15 cellular contexts compared by ENCODE assay signal in genomic region chr15:75732206-75732808, GRCh38. TPM values are rescaled to one million over a fixed set of nuclear protein-coding genes. Genes with fewer than 3 reads are reported as not detected.
A peak's percentile ranks its signal among the peaks of the same experiment; 100 is the strongest.
DNase-seq lines count a peak whose midpoint lies in the region; ATAC-seq, FAIRE-seq and TF ChIP-seq lines count a peak whose summit lies in the region.
"Had no signal": no experiment of that assay in that cellular context is flagged by ENCODE, and none has a peak within 500 bp of the region (broad histone marks: within the 10 kb centered on the region; RNA-seq: fewer than 3 reads in every experiment).

No MANE protein-coding gene starts in this region.

- FAIRE-seq in endothelial cell of umbilical vein (lab: Jason Lieb, UNC), result no peak

- dilution Hi-C loops in endothelial cell of umbilical vein (cut with MboI; ENCODE audit: extremely low pct_ligation_motif_present, low sequenced_read_pairs), result no loop called here

- H4K20me1 ChIP-seq in endothelial cell of umbilical vein (replicated peaks; ENCODE audit: control insufficient read depth, extremely low read depth, insufficient read depth, low read length), result no peaks in the 10 kb centered on the region

- TF ChIP-seq CTCF in natural killer cell (IDR thresholded peaks at IDR 0.05) (no peak), endothelial cell of umbilical vein (IDR thresholded peaks at IDR 0.05; ENCODE audit: extremely low read depth in 1 of 2, insufficient read depth in 1 of 2, low read depth in 1 of 2, low read length in 2 of 2) (no peak), nephron (IDR thresholded peaks at IDR 0.05; ENCODE audit: unreplicated experiment in 3 of 3) (no peak), vagina (IDR thresholded peaks at IDR 0.05) (no peak)

- H3K4me3 ChIP-seq in endothelial cell of umbilical vein (replicated peaks in 1 of 3; ENCODE audit: insufficient read depth in 1 of 3, low read depth in 1 of 3, low read length in 3 of 3) (no peak overlapping the region), vagina (peak overlapping the region in 1 of 2 donors; percentile 31)
- H3K4me3 ChIP-seq: body of pancreas, thyroid gland had no signal

- H3K9me3 ChIP-seq in endothelial cell of umbilical vein (replicated peaks; ENCODE audit: control insufficient read depth, insufficient read depth, low read length) (no peaks in the 10 kb centered on the region), vagina (no peaks in the 10 kb centered on the region)
- H3K9me3 ChIP-seq: body of pancreas, thyroid gland had no signal

- no peak overlapping the region for H3K9ac ChIP-seq in endothelial cell of umbilical vein (replicated peaks; ENCODE audit: extremely low read depth, insufficient read depth, low read length)

- H3K27ac Mint-ChIP-seq in natural killer cell treated with Interleukin-12 subunit alpha and Interleukin-12 subunit beta and Interleukin-15 and Interleukin-18, amount 100 ng/mL, for 72 hours, result no peak overlapping the region
- H3K27ac Mint-ChIP-seq in natural killer cell (peak overlapping the region in 1 of 2 donors; percentile 27), nephron (peak overlapping the region; percentile 95 to 100 (median 95))
- H3K27ac Mint-ChIP-seq: activated CD4-positive, alpha-beta memory T cell treated with anti-CD3 and anti-CD28 coated beads, Interleukin-2, amount 10 ng/mL, durations not matched to agents 7 days and 5 days; effector memory CD8-positive, alpha-beta T cell had no signal

- POLR2A ChIA-PET in endothelial cell of umbilical vein (lab: Charles Lee), result no interaction called here

- H3K36me3 ChIP-seq in endothelial cell of umbilical vein (ENCODE audit: control insufficient read depth in 2 of 2, extremely low read depth in 1 of 2, insufficient read depth in 2 of 2, low read length in 2 of 2) (no peaks in the 10 kb centered on the region), vagina (no peaks in the 10 kb centered on the region)
- H3K36me3 ChIP-seq: thyroid gland had no signal

- H3K4me2 ChIP-seq in endothelial cell of umbilical vein (ENCODE audit: insufficient read depth, low read length), result no peak overlapping the region

- peak; percentile 25 for DNase-seq in natural killer cell treated with Interleukin-12 subunit alpha and Interleukin-12 subunit beta and Interleukin-15 and Interleukin-18, amount 100 ng/mL, for 72 hours (ENCODE audit: low spot score)
- no peak for DNase-seq in natural killer cell
- DNase-seq in endothelial cell of umbilical vein (ENCODE audit: low read depth, low spot score), result no peak
- no peak for DNase-seq in vagina (ENCODE audit: extremely low spot score in 2 of 2)
- DNase-seq in pons (ENCODE audit: low spot score), result no peak
- DNase-seq in activated T-cell treated with anti-CD3 and anti-CD28 coated beads, Interleukin-2, amount 50 U/mL, for 4 hours, result no peak
- DNase-seq in HuH-7.5 (ENCODE audit: low spot score), result no peak
- DNase-seq: DMS153, NCI-H774 had no signal

- H3K27me3 ChIP-seq in endothelial cell of umbilical vein (ENCODE audit: control insufficient read depth in 2 of 2, insufficient read depth in 2 of 2, low read length in 2 of 2), result peaks cover 0 to 7% of the 10 kb centered on the region in 2 experiments
- H3K27me3 ChIP-seq in vagina, result no peaks in the 10 kb centered on the region
- H3K27me3 ChIP-seq: body of pancreas, thyroid gland had no signal

- H3K4me1 Mint-ChIP-seq in natural killer cell treated with Interleukin-12 subunit alpha and Interleukin-12 subunit beta and Interleukin-15 and Interleukin-18, amount 100 ng/mL, for 72 hours (ENCODE audit: low read depth in 2 of 2), result peaks cover 6 to 11% of the 10 kb centered on the region in 2 donors
- H3K4me1 Mint-ChIP-seq in natural killer cell (peaks cover 0 to 22% of the 10 kb centered on the region in 2 donors), nephron (peaks cover 50% of the 10 kb centered on the region)
- H3K4me1 Mint-ChIP-seq in activated T-cell treated with anti-CD3 and anti-CD28 coated beads, Interleukin-2, amount 50 U/mL, for 4 hours (ENCODE audit: low read depth), result peaks cover 8% of the 10 kb centered on the region

- no peak for ATAC-seq in natural killer cell treated with Interleukin-12 subunit alpha and Interleukin-12 subunit beta and Interleukin-15 and Interleukin-18, amount 100 ng/mL, for 72 hours
- ATAC-seq in natural killer cell, result no peak
- ATAC-seq in activated T-cell treated with anti-CD3 and anti-CD28 coated beads, Interleukin-2, amount 50 U/mL, for 4 hours, result no peak

- intact Hi-C loops in natural killer cell (cut with micrococcal nuclease) (no loop called here), endothelial cell of umbilical vein (cut with micrococcal nuclease) (loop anchor here (2.0 kb wide), 1 partner anchor 38 kb away; no protein-coding TSS in a partner anchor), vagina (cut with DNase I) (loop anchor here (5.0 kb wide), 1 partner anchor 45 kb away; no protein-coding TSS in a partner anchor)

- H3K9me1 ChIP-seq in endothelial cell of umbilical vein (replicated peaks; ENCODE audit: control insufficient read depth, extremely low read depth, insufficient read depth, low read length), result no peaks in the 10 kb centered on the region

- no peaks in the 10 kb centered on the region for H3K36me3 Mint-ChIP-seq in natural killer cell treated with Interleukin-12 subunit alpha and Interleukin-12 subunit beta and Interleukin-15 and Interleukin-18, amount 100 ng/mL, for 72 hours
- H3K36me3 Mint-ChIP-seq in natural killer cell (no peaks in the 10 kb centered on the region), nephron (ENCODE audit: low read depth) (no peaks in the 10 kb centered on the region)
- H3K36me3 Mint-ChIP-seq in activated T-cell treated with anti-CD3 and anti-CD28 coated beads, Interleukin-2, amount 50 U/mL, for 4 hours (ENCODE audit: insufficient read depth), result no peaks in the 10 kb centered on the region

- TF ChIP-seq POLR2A in endothelial cell of umbilical vein (IDR thresholded peaks at IDR 0.05; ENCODE audit: low read depth, low read length), result no peak
- TF ChIP-seq POLR2A in vagina (IDR thresholded peaks at IDR 0.05), result no peak

- H3K27ac ChIP-seq in endothelial cell of umbilical vein (ENCODE audit: insufficient read depth, low read depth, low read length), result no peak overlapping the region
- peak overlapping the region; percentile 72 for H3K27ac ChIP-seq in vagina
- H3K27ac ChIP-seq: body of pancreas, thyroid gland had no signal

- H3K4me1 ChIP-seq in endothelial cell of umbilical vein (ENCODE audit: control insufficient read depth, extremely low read depth, insufficient read depth, low read length) (no peaks in the 10 kb centered on the region), vagina (peaks cover 26% of the 10 kb centered on the region)
- H3K4me1 ChIP-seq: body of pancreas had no signal

- H3K9me3 Mint-ChIP-seq in natural killer cell treated with Interleukin-12 subunit alpha and Interleukin-12 subunit beta and Interleukin-15 and Interleukin-18, amount 100 ng/mL, for 72 hours, result no peaks in the 10 kb centered on the region
- no peaks in the 10 kb centered on the region for H3K9me3 Mint-ChIP-seq in natural killer cell
- H3K9me3 Mint-ChIP-seq in nephron, result no peaks in the 10 kb centered on the region
- H3K9me3 Mint-ChIP-seq in activated T-cell treated with anti-CD3 and anti-CD28 coated beads, Interleukin-2, amount 50 U/mL, for 4 hours, result no peaks in the 10 kb centered on the region
- H3K9me3 Mint-ChIP-seq: activated CD4-positive, alpha-beta memory T cell treated with anti-CD3 and anti-CD28 coated beads, Interleukin-2, amount 10 ng/mL, durations not matched to agents 7 days and 5 days; effector memory CD8-positive, alpha-beta T cell had no signal

- H3K4me3 Mint-ChIP-seq in natural killer cell treated with Interleukin-12 subunit alpha and Interleukin-12 subunit beta and Interleukin-15 and Interleukin-18, amount 100 ng/mL, for 72 hours, result no peak overlapping the region
- no peak overlapping the region for H3K4me3 Mint-ChIP-seq in natural killer cell
- peak overlapping the region; percentile 66 to 77 (median 70) for H3K4me3 Mint-ChIP-seq in nephron
- no peak overlapping the region for H3K4me3 Mint-ChIP-seq in activated T-cell treated with anti-CD3 and anti-CD28 coated beads, Interleukin-2, amount 50 U/mL, for 4 hours
- H3K4me3 Mint-ChIP-seq: activated CD4-positive, alpha-beta memory T cell treated with anti-CD3 and anti-CD28 coated beads, Interleukin-2, amount 10 ng/mL, durations not matched to agents 7 days and 5 days; effector memory CD8-positive, alpha-beta T cell had no signal

- peaks cover 23 to 37% of the 10 kb centered on the region in 2 donors for H3K27me3 Mint-ChIP-seq in natural killer cell treated with Interleukin-12 subunit alpha and Interleukin-12 subunit beta and Interleukin-15 and Interleukin-18, amount 100 ng/mL, for 72 hours
- H3K27me3 Mint-ChIP-seq in natural killer cell (ENCODE audit: low read depth in 2 of 2) (peaks cover 19 to 67% of the 10 kb centered on the region in 2 donors), nephron (ENCODE audit: low read depth) (peaks cover 5% of the 10 kb centered on the region)
- H3K27me3 Mint-ChIP-seq in activated T-cell treated with anti-CD3 and anti-CD28 coated beads, Interleukin-2, amount 50 U/mL, for 4 hours (ENCODE audit: low read depth), result peaks cover 20% of the 10 kb centered on the region

- CTCF ChIA-PET in endothelial cell of umbilical vein (lab: Charles Lee), result interaction anchor here (0.8 to 1.5 kb wide), 13 partner anchors 8 to 407 kb away, joined by 3 to 19 read pairs (median 4); a partner anchor contains a TSS

- H3K79me2 ChIP-seq in endothelial cell of umbilical vein (ENCODE audit: control insufficient read depth, insufficient read depth, low read length), result no peaks in the 10 kb centered on the region

- H2AFZ ChIP-seq in endothelial cell of umbilical vein (ENCODE audit: low read depth, low read length), result peak overlapping the region; percentile 31

- BruUV-seq in endothelial cell of umbilical vein (replicated peaks; lab: Mats Ljungman, UMichigan), result no TSS peak

TF ChIP-seq in endothelial cell of umbilical vein, 7 proteins besides CTCF, POLR2A, EP300 and RAD21 (continues in another document):
- no peak for TF ChIP-seq GATA2 (IDR thresholded peaks at IDR 0.05; ENCODE audit: insufficient read depth, insufficient read length, low read depth, low read length)
- TF ChIP-seq MYC (IDR thresholded peaks at IDR 0.05; ENCODE audit: low read depth, low read length), result no peak

RNA-seq across cellular contexts. Expression of gene CSPG4, which starts 19.7 kb away (rescaled TPM):
- total RNA-seq in natural killer cell treated with Interleukin-12 subunit alpha and Interleukin-12 subunit beta and Interleukin-15 and Interleukin-18, amount 100 ng/mL, for 72 hours, result not detected
- total RNA-seq in natural killer cell, result under 1 TPM; 0.05 to 0.09 (median 0.07) TPM
- total RNA-seq in endothelial cell of umbilical vein, result not detected in 2 replicates
- not detected in 2 replicates for polyA plus RNA-seq in endothelial cell of umbilical vein
- polyA plus RNA-seq in endothelial cell of umbilical vein (2011; cell fraction: cytosol; rRNA removed), result not detected in 2 replicates
- not detected in 2 replicates for polyA plus RNA-seq in endothelial cell of umbilical vein (2011; cell fraction: nucleus; rRNA removed)
- 0.04 TPM in 1 of 2 replicates, not detected in the other for polyA plus RNA-seq in endothelial cell of umbilical vein (2012)
- polyA minus RNA-seq in endothelial cell of umbilical vein, result not detected in 2 replicates
- 16.2 TPM for polyA minus RNA-seq in endothelial cell of umbilical vein (2011; cell fraction: cytosol; rRNA and poly(A)+ RNA removed)
- 0.10 TPM in 1 of 2 replicates, not detected in the other for polyA minus RNA-seq in endothelial cell of umbilical vein (2011; cell fraction: nucleus; rRNA and poly(A)+ RNA removed)
- 23.1 TPM for total RNA-seq in vagina
- under 1 TPM in 1 of 3 donors, not detected in 2; 0.03 TPM for total RNA-seq in activated T-cell treated with anti-CD3 and anti-CD28 coated beads, Interleukin-2, amount 50 U/mL, for 4 hours
- total RNA-seq: activated CD4-positive, alpha-beta memory T cell treated with anti-CD3 and anti-CD28 coated beads, Interleukin-2, amount 10 ng/mL, durations not matched to agents 7 days and 5 days had no signal
- polyA plus RNA-seq: neural cell had no signal

Comparison
In these comparisons a context has a peak if more than half of its experiments do, and no peak if none do; other contexts are left out.
1. H3K27ac Mint-ChIP-seq: peak in nephron (3 of 3); none in natural killer cell treated with Interleukin-12 subunit alpha and Interleukin-12 subunit beta and Interleukin-15 and Interleukin-18, amount 100 ng/mL, for 72 hours (0 of 2).
2. H3K4me3 Mint-ChIP-seq: peak in nephron (3 of 3); none in natural killer cell treated with Interleukin-12 subunit alpha and Interleukin-12 subunit beta and Interleukin-15 and Interleukin-18, amount 100 ng/mL, for 72 hours (single experiment), natural killer cell (single experiment) and activated T-cell treated with anti-CD3 and anti-CD28 coated beads, Interleukin-2, amount 50 U/mL, for 4 hours (single experiment).
3. RNA of gene CSPG4, which starts 19.7 kb away (total RNA-seq): 23.1 TPM in vagina (single experiment); 0.05 to 0.09 TPM in natural killer cell, 0.03 TPM in activated T-cell treated with anti-CD3 and anti-CD28 coated beads, Interleukin-2, amount 50 U/mL, for 4 hours, not detected in natural killer cell treated with Interleukin-12 subunit alpha and Interleukin-12 subunit beta and Interleukin-15 and Interleukin-18, amount 100 ng/mL, for 72 hours and not detected in endothelial cell of umbilical vein; every median in the first group is over 10 times any median in the second.